Comparison of ENCODE assay signal across 27 cellular contexts in genomic region chr11:2880646-2881045, GRCh38. TPM values are rescaled to one million over a fixed set of nuclear protein-coding genes. Genes with fewer than 3 reads are reported as not detected.
"Had no signal": no experiment of that assay in that cellular context is flagged by ENCODE, and none has a peak within 500 bp of the region (broad histone marks: within the 10 kb centered on the region; RNA-seq: fewer than 3 reads in every experiment).

No MANE protein-coding gene starts in this region.

- H3K27me3 ChIP-seq: SJCRH30 had no signal

- H3K4me1 Mint-ChIP-seq: activated CD4-positive, alpha-beta T cell treated with anti-CD3 and anti-CD28 coated beads for 36 hours had no signal

- DNase-seq: activated CD4-positive, alpha-beta T cell treated with anti-CD3 and anti-CD28 coated beads for 36 hours; activated CD4-positive, alpha-beta T cell treated with anti-CD3 and anti-CD28 coated beads, Interleukin-2, amount 10 ng/mL, durations not matched to agents 7 days and 5 days; activated CD4-positive, alpha-beta T cell treated with anti-CD3 and anti-CD28 coated beads, Interleukin-2, amount 50 U/mL, for 48 hours; activated CD8-positive, alpha-beta T cell treated with anti-CD3 and anti-CD28 coated beads, Interleukin-2, amount 10 ng/mL, durations not matched to agents 7 days and 5 days; activated gamma-delta T cell treated with Interleukin-2 at 50 U/mL for 16 hours; activated naive CD4-positive, alpha-beta T cell treated with anti-CD3 and anti-CD28 coated beads, Interleukin-2, amount 50 U/mL, for 16 hours; activated naive CD8-positive, alpha-beta T cell treated with anti-CD3 and anti-CD28 coated beads for 36 hours; activated T-cell treated with anti-CD3 and anti-CD28 coated beads, Interleukin-2, amount 50 U/mL, for 4 hours; amniotic stem cell; aorta; brain microvascular endothelial cell; Kasumi-1; KG1; MM.1S; MV-4-11; NCI-H1092; NCI-H1436 treated with DMSO at 0.1 percent for 48 hours; NCI-H1694 treated with DMSO at 0.1 percent for 48 hours; NCI-H2029; NCI-H345; NCI-H524 treated with DMSO at 0.1 percent for 48 hours; SHP77; SJCRH30 had no signal

- H3K9me3 Mint-ChIP-seq: activated naive CD8-positive, alpha-beta T cell treated with anti-CD3 and anti-CD28 coated beads for 36 hours; activated T-cell treated with anti-CD3 and anti-CD28 coated beads, Interleukin-2, amount 50 U/mL, for 4 hours; activated T-helper 1 cell treated with anti-CD3 and anti-CD28 coated beads, Interleukin-12 subunit alpha, Interleukin-12 subunit beta, Interleukin-2, Interleukin-4 antibody, amounts not matched to agents 30 ng/mL and 10 ng/mL and 1 ng/mL, durations not matched to agents 14 hours and 24 hours and 36 hours had no signal

- H3K36me3 Mint-ChIP-seq: activated naive CD8-positive, alpha-beta T cell treated with anti-CD3 and anti-CD28 coated beads for 36 hours had no signal

- H3K4me3 ChIP-seq: SJCRH30, SK-N-MC had no signal

- H3K27ac Mint-ChIP-seq: activated CD4-positive, alpha-beta T cell treated with anti-CD3 and anti-CD28 coated beads for 36 hours; activated CD4-positive, alpha-beta T cell treated with anti-CD3 and anti-CD28 coated beads, Interleukin-2, amount 10 ng/mL, durations not matched to agents 7 days and 5 days; activated CD8-positive, alpha-beta T cell treated with anti-CD3 and anti-CD28 coated beads, Interleukin-2, amount 10 ng/mL, durations not matched to agents 7 days and 5 days; activated naive CD8-positive, alpha-beta T cell treated with anti-CD3 and anti-CD28 coated beads for 36 hours; activated T-helper 1 cell treated with anti-CD3 and anti-CD28 coated beads, Interleukin-12 subunit alpha, Interleukin-12 subunit beta, Interleukin-2, Interleukin-4 antibody, amounts not matched to agents 30 ng/mL and 10 ng/mL and 1 ng/mL, durations not matched to agents 14 hours and 24 hours and 36 hours; T-helper 2 cell treated with Interferon-gamma antibody and Interleukin-4, amounts not matched to agents 5 μg/mL and 100 μg/mL, for 36 hours had no signal

- H3K27ac ChIP-seq: brain microvascular endothelial cell, SJCRH30, SK-N-MC had no signal

- H3K4me1 ChIP-seq: SJCRH30 had no signal

- H3K36me3 ChIP-seq: brain microvascular endothelial cell, SJCRH30 had no signal

- H3K9me3 ChIP-seq: SJCRH30 had no signal

- FAIRE-seq: TTC549 had no signal

- H3K4me3 Mint-ChIP-seq: activated CD4-positive, alpha-beta T cell treated with anti-CD3 and anti-CD28 coated beads for 36 hours; activated CD4-positive, alpha-beta T cell treated with anti-CD3 and anti-CD28 coated beads, Interleukin-2, amount 10 ng/mL, durations not matched to agents 7 days and 5 days; activated CD8-positive, alpha-beta T cell treated with anti-CD3 and anti-CD28 coated beads, Interleukin-2, amount 10 ng/mL, durations not matched to agents 7 days and 5 days; activated naive CD8-positive, alpha-beta T cell treated with anti-CD3 and anti-CD28 coated beads for 36 hours; activated T-cell treated with anti-CD3 and anti-CD28 coated beads, Interleukin-2, amount 50 U/mL, for 4 hours; activated T-helper 1 cell treated with anti-CD3 and anti-CD28 coated beads, Interleukin-12 subunit alpha, Interleukin-12 subunit beta, Interleukin-2, Interleukin-4 antibody, amounts not matched to agents 30 ng/mL and 10 ng/mL and 1 ng/mL, durations not matched to agents 14 hours and 24 hours and 36 hours; T-helper 2 cell treated with Interferon-gamma antibody and Interleukin-4, amounts not matched to agents 5 μg/mL and 100 μg/mL, for 36 hours had no signal

RNA-seq across cellular contexts. Expression of gene CDKN1C, which starts 4.9 kb away (rescaled TPM):
- total RNA-seq: SJCRH30 had no signal

RNA-seq across cellular contexts. Expression of gene PHLDA2, which starts 48.6 kb away (rescaled TPM):
- total RNA-seq: SJCRH30 had no signal
